Comparison of ENCODE assay signal across 8 cellular contexts in genomic region chr1:159923203-159924024, GRCh38. TPM values are rescaled to one million over a fixed set of nuclear protein-coding genes. Genes with fewer than 3 reads are reported as not detected.
DNase-seq lines count a peak whose midpoint lies in the region; ATAC-seq and TF ChIP-seq lines count a peak whose summit lies in the region.

No MANE protein-coding gene starts in this region.

- no peak for TF ChIP-seq CTCF in CD8-positive, alpha-beta T cell (IDR thresholded peaks at IDR 0.05)
- TF ChIP-seq CTCF in progenitor cell of endocrine pancreas (IDR thresholded peaks at IDR 0.05; ENCODE audit: unreplicated experiment) (no peak), upper lobe of right lung (IDR thresholded peaks at IDR 0.05) (no peak)

- H3K36me3 ChIP-seq in CD8-positive, alpha-beta T cell (ENCODE audit: insufficient read depth, low read length) = peaks cover 29% of the 10 kb centered on the region
- peaks cover 25% of the 10 kb centered on the region for H3K36me3 ChIP-seq in upper lobe of right lung

- H3K36me3 Mint-ChIP-seq in CD8-positive, alpha-beta T cell = peaks cover 51% of the 10 kb centered on the region
- peaks cover 18% of the 10 kb centered on the region for H3K36me3 Mint-ChIP-seq in progenitor cell of endocrine pancreas (ENCODE audit: insufficient read depth)

- intact Hi-C loops in CD8-positive, alpha-beta T cell (cut with DNase I, micrococcal nuclease) = loop anchor here (1.0 to 10.0 kb wide), 9 partner anchors 21 to 1471 kb away; partner anchors contain the start of genes DCAF8 (in 2 of the 2), IGSF8 (in 2 of the 2), IGSF9 (in 1 of the 2) and PIGM (in 1 of the 2)
- intact Hi-C loops in upper lobe of right lung (cut with DNase I) = no loop called here

- H3K9me3 ChIP-seq in CD8-positive, alpha-beta T cell (ENCODE audit: low read length) = no peaks in the 10 kb centered on the region
- H3K9me3 ChIP-seq in upper lobe of right lung = no peaks in the 10 kb centered on the region

- H3K27ac ChIP-seq in CD8-positive, alpha-beta T cell (ENCODE audit: low read depth, low read length) = peak overlapping the region; percentile 94
- peak overlapping the region; percentile 100 for H3K27ac ChIP-seq in upper lobe of right lung

- no peaks in the 10 kb centered on the region for H3K27me3 Mint-ChIP-seq in CD8-positive, alpha-beta T cell (ENCODE audit: low read depth)
- no peaks in the 10 kb centered on the region for H3K27me3 Mint-ChIP-seq in progenitor cell of endocrine pancreas

- H3K27ac Mint-ChIP-seq in CD8-positive, alpha-beta T cell = peak overlapping the region; percentile 98
- H3K27ac Mint-ChIP-seq in progenitor cell of endocrine pancreas = peak overlapping the region; percentile 95

- peak; percentile 75 to 95 (median 91) for DNase-seq in CD8-positive, alpha-beta T cell
- peak; percentile 68 for DNase-seq in HS-27A (ENCODE audit: low read depth)
- peak; percentile 89 for DNase-seq in RPMI8226
- DNase-seq in activated effector memory CD4-positive, alpha-beta T cell treated with anti-CD3 and anti-CD28 coated beads, Interleukin-2, amount 50 U/mL, for 16 hours = peak; percentile 94
- peak; percentile 86 for DNase-seq in germinal center (ENCODE audit: low spot score)
- peak; percentile 39 for DNase-seq in progenitor cell of endocrine pancreas (ENCODE audit: low spot score, unreplicated experiment)
- DNase-seq in upper lobe of right lung = peak; percentile 90

- H3K4me3 ChIP-seq in CD8-positive, alpha-beta T cell (ENCODE audit: low read depth, low read length) = peak overlapping the region; percentile 83
- H3K4me3 ChIP-seq in upper lobe of right lung = peak overlapping the region; percentile 99

- peak; percentile 59 for ATAC-seq in CD8-positive, alpha-beta T cell
- ATAC-seq in GM21360 (IDR thresholded peaks at IDR 0.05; ENCODE audit: unreplicated experiment) (peak; percentile 29), upper lobe of right lung (peak; percentile 65)

- POLR2A ChIA-PET in CD8-positive, alpha-beta T cell (lab: Charles Lee) = interaction anchor here (0.7 to 3.1 kb wide), 6 partner anchors 16 to 176 kb away, joined by 3 to 14 read pairs (median 4); partner anchors contain the start of gene IGSF9

- peak overlapping the region; percentile 95 for H3K4me3 Mint-ChIP-seq in CD8-positive, alpha-beta T cell
- peak overlapping the region; percentile 94 for H3K4me3 Mint-ChIP-seq in progenitor cell of endocrine pancreas (ENCODE audit: low read depth)

- H3K4me1 ChIP-seq in CD8-positive, alpha-beta T cell (ENCODE audit: insufficient read depth, low read length) = peaks cover 40% of the 10 kb centered on the region
- peaks cover 54% of the 10 kb centered on the region for H3K4me1 ChIP-seq in upper lobe of right lung

- CTCF ChIA-PET in CD8-positive, alpha-beta T cell (lab: Charles Lee) = interaction anchor here (0.6 to 8.1 kb wide), 11 partner anchors 8 to 162 kb away, joined by 3 to 54 read pairs (median 5); partner anchors contain the start of gene DUSP23

- peaks cover 56% of the 10 kb centered on the region for H3K4me1 Mint-ChIP-seq in CD8-positive, alpha-beta T cell (ENCODE audit: low read depth)
- peaks cover 38% of the 10 kb centered on the region for H3K4me1 Mint-ChIP-seq in progenitor cell of endocrine pancreas (ENCODE audit: low read depth)

- H3K27me3 ChIP-seq in CD8-positive, alpha-beta T cell (ENCODE audit: insufficient read depth, low read length) = no peaks in the 10 kb centered on the region
- H3K27me3 ChIP-seq in upper lobe of right lung = no peaks in the 10 kb centered on the region

- H3K9me3 Mint-ChIP-seq in CD8-positive, alpha-beta T cell = no peaks in the 10 kb centered on the region
- no peaks in the 10 kb centered on the region for H3K9me3 Mint-ChIP-seq in progenitor cell of endocrine pancreas (ENCODE audit: low read depth)

RNA-seq across cellular contexts. Expression of gene TAGLN2, which starts 1.9 kb away (rescaled TPM):
- total RNA-seq in CD8-positive, alpha-beta T cell = 100 to 1,000 TPM; 235 to 238 TPM
- 153 and 159 TPM in 2 replicates for total RNA-seq in progenitor cell of endocrine pancreas
- 435 TPM for total RNA-seq in upper lobe of right lung

RNA-seq across cellular contexts. Expression of gene IGSF9, which starts 22.0 kb away (rescaled TPM):
- not detected for total RNA-seq in CD8-positive, alpha-beta T cell
- total RNA-seq in progenitor cell of endocrine pancreas = 68.2 and 68.6 TPM in 2 replicates
- total RNA-seq in upper lobe of right lung = 2.2 TPM

RNA-seq across cellular contexts. Expression of gene CFAP45, which starts 23.4 kb away (rescaled TPM):
- 1 to 10 TPM; 4.9 to 7.1 TPM for total RNA-seq in CD8-positive, alpha-beta T cell
- total RNA-seq in progenitor cell of endocrine pancreas (0.74 and 1.0 TPM in 2 replicates), upper lobe of right lung (1.9 TPM)

RNA-seq across cellular contexts. Expression of gene SLAMF9, which starts 30.6 kb away (rescaled TPM):
- not detected for total RNA-seq in CD8-positive, alpha-beta T cell
- total RNA-seq in progenitor cell of endocrine pancreas (not detected in 2 replicates), upper lobe of right lung (not detected)

Comparison
In these comparisons a context has a peak if more than half of its experiments do, and no peak if none do; other contexts are left out.
1. Peak in every context shown above with its lines: DNase-seq, ATAC-seq, H3K4me3 ChIP-seq and H3K27ac ChIP-seq.
2. DNase-seq: peak in every context shown above with its lines; median percentile 94 in activated effector memory CD4-positive, alpha-beta T cell treated with anti-CD3 and anti-CD28 coated beads, Interleukin-2, amount 50 U/mL, for 16 hours; 91 in CD8-positive, alpha-beta T cell; 90 in upper lobe of right lung; 89 in RPMI8226; 86 in germinal center; 68 in HS-27A; 39 in progenitor cell of endocrine pancreas.
3. RNA of gene IGSF9, which starts 22.0 kb away (total RNA-seq): 68.2 to 68.6 TPM in progenitor cell of endocrine pancreas; 2.2 TPM in upper lobe of right lung (single experiment) and not detected in CD8-positive, alpha-beta T cell; every median in the first group is over 10 times any median in the second.